8 cellular contexts compared by ENCODE assay signal in the genomic region with DNA sequence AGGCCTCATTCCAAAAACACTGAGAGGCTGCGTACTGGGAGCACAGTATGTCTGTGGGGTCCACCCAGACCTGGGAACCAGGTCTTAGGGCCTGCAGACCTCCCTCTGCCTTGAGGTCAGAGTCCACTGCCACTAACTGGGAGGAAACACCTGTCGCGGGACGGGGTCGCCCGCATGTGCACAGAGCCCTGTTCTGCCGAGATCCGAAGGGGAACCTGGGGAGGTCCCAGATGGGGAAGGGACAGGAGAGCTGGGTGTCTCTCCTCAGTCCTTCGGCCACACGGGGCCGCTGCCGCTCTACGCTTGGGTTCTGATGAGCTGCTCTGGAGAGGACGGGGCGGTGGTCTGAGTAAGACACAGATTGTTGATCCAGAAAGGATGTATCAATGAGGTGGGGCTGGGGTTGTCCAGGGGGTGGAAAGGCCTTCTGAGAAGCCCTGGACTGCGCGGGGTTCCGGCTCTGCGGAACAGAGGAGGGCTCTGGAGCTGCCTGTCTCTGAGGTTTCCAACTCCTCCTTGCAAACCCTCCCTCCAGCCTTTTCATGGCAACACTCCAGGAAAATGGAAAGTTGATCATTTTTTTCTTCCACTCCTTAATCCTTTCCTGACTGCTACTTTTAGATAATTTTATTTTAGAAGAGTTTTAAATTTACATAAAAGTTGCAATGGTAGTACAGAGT. TPM values are rescaled to one million over a fixed set of nuclear protein-coding genes. Genes with fewer than 3 reads are reported as not detected.
A peak's percentile ranks its signal among the peaks of the same experiment; 100 is the strongest.
DNase-seq lines count a peak whose midpoint lies in the region; ATAC-seq, FAIRE-seq and TF ChIP-seq lines count a peak whose summit lies in the region.
"Not testable (repeated sequence)": the region's sequence is repeated elsewhere in the genome, so short reads cannot be mapped to it uniquely, and the experiment has no call there.

No MANE protein-coding gene starts in this region.

- not testable (repeated sequence) for H3K4me3 Mint-ChIP-seq in T-helper 2 cell treated with Interferon-gamma antibody and Interleukin-4, amounts not matched to agents 5 μg/mL and 100 μg/mL, for 36 hours
- H3K4me3 Mint-ChIP-seq in activated naive CD4-positive, alpha-beta T cell treated with anti-CD3 and anti-CD28 coated beads, Interleukin-2, amount 50 U/mL, for 24 hours = peak overlapping the region; percentile 44
- peak overlapping the region; percentile 42 for H3K4me3 Mint-ChIP-seq in nephron progenitor cell
- H3K4me3 Mint-ChIP-seq in stimulated activated effector memory CD8-positive, alpha-beta T cell treated with anti-CD3 and anti-CD28 coated beads, Interleukin-12 subunit alpha, Interleukin-12 subunit beta, amount 100 ng/mL, for 72 hours = peak overlapping the region; percentile 45

- not testable (repeated sequence) for H3K36me3 Mint-ChIP-seq in T-helper 2 cell treated with Interferon-gamma antibody and Interleukin-4, amounts not matched to agents 5 μg/mL and 100 μg/mL, for 36 hours (ENCODE audit: low read depth); activated naive CD4-positive, alpha-beta T cell treated with anti-CD3 and anti-CD28 coated beads, Interleukin-2, amount 50 U/mL, for 24 hours; nephron progenitor cell (ENCODE audit: low read depth); stimulated activated effector memory CD8-positive, alpha-beta T cell treated with anti-CD3 and anti-CD28 coated beads, Interleukin-12 subunit alpha, Interleukin-12 subunit beta, amount 100 ng/mL, for 72 hours

- TF ChIP-seq CTCF in nephron progenitor cell (IDR thresholded peaks at IDR 0.05) = peak; percentile 70

- not testable (repeated sequence) for FAIRE-seq in frontal cortex (lab: Jason Lieb, UNC)

- H3K4me1 Mint-ChIP-seq in T-helper 2 cell treated with Interferon-gamma antibody and Interleukin-4, amounts not matched to agents 5 μg/mL and 100 μg/mL, for 36 hours (ENCODE audit: low read depth) = peaks cover 22% of the 10 kb centered on the region
- H3K4me1 Mint-ChIP-seq in activated naive CD4-positive, alpha-beta T cell treated with anti-CD3 and anti-CD28 coated beads, Interleukin-2, amount 50 U/mL, for 24 hours = peaks cover 34% of the 10 kb centered on the region
- H3K4me1 Mint-ChIP-seq in nephron progenitor cell = not testable (repeated sequence)
- H3K4me1 Mint-ChIP-seq in stimulated activated effector memory CD8-positive, alpha-beta T cell treated with anti-CD3 and anti-CD28 coated beads, Interleukin-12 subunit alpha, Interleukin-12 subunit beta, amount 100 ng/mL, for 72 hours = peaks cover 25% of the 10 kb centered on the region

- not testable (repeated sequence) for H3K9me3 Mint-ChIP-seq in T-helper 2 cell treated with Interferon-gamma antibody and Interleukin-4, amounts not matched to agents 5 μg/mL and 100 μg/mL, for 36 hours; activated naive CD4-positive, alpha-beta T cell treated with anti-CD3 and anti-CD28 coated beads, Interleukin-2, amount 50 U/mL, for 24 hours; stimulated activated effector memory CD8-positive, alpha-beta T cell treated with anti-CD3 and anti-CD28 coated beads, Interleukin-12 subunit alpha, Interleukin-12 subunit beta, amount 100 ng/mL, for 72 hours
- peaks cover 13% of the 10 kb centered on the region for H3K9me3 Mint-ChIP-seq in nephron progenitor cell

- not testable (repeated sequence) for H3K27ac Mint-ChIP-seq in T-helper 2 cell treated with Interferon-gamma antibody and Interleukin-4, amounts not matched to agents 5 μg/mL and 100 μg/mL, for 36 hours; activated naive CD4-positive, alpha-beta T cell treated with anti-CD3 and anti-CD28 coated beads, Interleukin-2, amount 50 U/mL, for 24 hours; nephron progenitor cell; stimulated activated effector memory CD8-positive, alpha-beta T cell treated with anti-CD3 and anti-CD28 coated beads, Interleukin-12 subunit alpha, Interleukin-12 subunit beta, amount 100 ng/mL, for 72 hours

- ATAC-seq in HG02798 (IDR thresholded peaks at IDR 0.05; ENCODE audit: poor library complexity, unreplicated experiment) = peak; percentile 66
- ATAC-seq in stimulated activated effector memory CD8-positive, alpha-beta T cell treated with anti-CD3 and anti-CD28 coated beads, Interleukin-12 subunit alpha, Interleukin-12 subunit beta, amount 100 ng/mL, for 72 hours = peak; percentile 96

- H3K27me3 Mint-ChIP-seq in T-helper 2 cell treated with Interferon-gamma antibody and Interleukin-4, amounts not matched to agents 5 μg/mL and 100 μg/mL, for 36 hours (ENCODE audit: low read depth) = peaks cover 61% of the 10 kb centered on the region
- peaks cover 40% of the 10 kb centered on the region for H3K27me3 Mint-ChIP-seq in activated naive CD4-positive, alpha-beta T cell treated with anti-CD3 and anti-CD28 coated beads, Interleukin-2, amount 50 U/mL, for 24 hours
- H3K27me3 Mint-ChIP-seq in nephron progenitor cell (ENCODE audit: low read depth, poor library complexity) = peaks cover 46% of the 10 kb centered on the region

- DNase-seq in DMS53 treated with DMSO at 0.1 percent for 48 hours (lab: John Stamatoyannopoulos, UW; ENCODE audit: unreplicated experiment) = peak; percentile 48
- DNase-seq in NCI-H2107 treated with DMSO at 0.1 percent for 48 hours (lab: John Stamatoyannopoulos, UW; ENCODE audit: unreplicated experiment) = peak; percentile 4
- peak; percentile 75 for DNase-seq in T-helper 2 cell treated with Interferon-gamma antibody and Interleukin-4, amounts not matched to agents 5 μg/mL and 100 μg/mL, for 36 hours (ENCODE audit: low spot score)
- DNase-seq in frontal cortex (ENCODE audit: low spot score in 2 of 2) = peak; percentile 51 to 68
- peak; percentile 88 for DNase-seq in nephron progenitor cell
- DNase-seq in stimulated activated effector memory CD8-positive, alpha-beta T cell treated with anti-CD3 and anti-CD28 coated beads, Interleukin-12 subunit alpha, Interleukin-12 subunit beta, amount 100 ng/mL, for 72 hours (ENCODE audit: low spot score in 2 of 2) = peak; percentile 60 to 87

RNA-seq across cellular contexts. Expression of gene HLA-E, which starts 7.2 kb away (rescaled TPM):
- total RNA-seq in frontal cortex = 25.7 TPM

Comparison
In these comparisons a context has a peak if more than half of its experiments do, and no peak if none do; other contexts are left out.
1. Peak in every context shown above with its lines: DNase-seq and ATAC-seq.
2. DNase-seq: peak in every context shown above with its lines; median percentile 88 in nephron progenitor cell; 75 in T-helper 2 cell treated with Interferon-gamma antibody and Interleukin-4, amounts not matched to agents 5 μg/mL and 100 μg/mL, for 36 hours; 74 in stimulated activated effector memory CD8-positive, alpha-beta T cell treated with anti-CD3 and anti-CD28 coated beads, Interleukin-12 subunit alpha, Interleukin-12 subunit beta, amount 100 ng/mL, for 72 hours; 60 in frontal cortex; 48 in DMS53 treated with DMSO at 0.1 percent for 48 hours; 4 in NCI-H2107 treated with DMSO at 0.1 percent for 48 hours.